In genomic region chr13:46605089-46605488, GRCh38 we compare ENCODE assay signal across 13 cellular contexts. TPM values are rescaled to one million over a fixed set of nuclear protein-coding genes. Genes with fewer than 3 reads are reported as not detected.
DNase-seq lines count a peak whose midpoint lies in the region; ATAC-seq and TF ChIP-seq lines count a peak whose summit lies in the region.
"Had no signal": no experiment of that assay in that cellular context is flagged by ENCODE, and none has a peak within 500 bp of the region (broad histone marks: within the 10 kb centered on the region; RNA-seq: fewer than 3 reads in every experiment).

No MANE protein-coding gene starts in this region.

- no peak for TF ChIP-seq POLR2A in prostate gland (IDR thresholded peaks at IDR 0.05)

- no peak overlapping the region for H3K4me3 Mint-ChIP-seq in activated CD4-positive, alpha-beta T cell treated with anti-CD3 and anti-CD28 coated beads, Interleukin-2, amount 10 ng/mL, durations not matched to agents 24 days and 14 days
- H3K4me3 Mint-ChIP-seq: activated CD8-positive, alpha-beta T cell treated with anti-CD3 and anti-CD28 coated beads, Interleukin-2, amount 10 ng/mL, durations not matched to agents 7 days and 5 days; natural killer cell; stimulated activated memory B cell treated with anti-CD40 and anti-IgM and Interleukin-4, amounts not matched to agents 10 μg/mL and 1 μg/mL and 100 μg/mL, for 72 hours had no signal

- BruUV-seq in A673 (replicated peaks; lab: Mats Ljungman, UMichigan) = no TSS peak

- H3K27me3 ChIP-seq in right cardiac atrium (ENCODE audit: control insufficient read depth, insufficient read depth) = no peaks in the 10 kb centered on the region
- H3K27me3 ChIP-seq in prostate gland (replicated peaks; ENCODE audit: insufficient read depth) = no peaks in the 10 kb centered on the region
- no peaks in the 10 kb centered on the region for H3K27me3 ChIP-seq in A673 (replicated peaks; ENCODE audit: insufficient read depth, low read depth, low read length, poor library complexity)

- H3K4me3 ChIP-seq in right cardiac atrium (ENCODE audit: low read length) (no peak overlapping the region), prostate gland (no peak overlapping the region), A673 (ENCODE audit: low read depth, low read length, poor library complexity, severe bottlenecking) (no peak overlapping the region)

- H3K9me3 ChIP-seq in right cardiac atrium (ENCODE audit: control insufficient read depth, low read length) = no peaks in the 10 kb centered on the region
- no peaks in the 10 kb centered on the region for H3K9me3 ChIP-seq in prostate gland
- H3K9me3 ChIP-seq in A673 (ENCODE audit: low read depth, low read length, poor library complexity, severe bottlenecking) = no peaks in the 10 kb centered on the region

- 37% methylated on average over 4 of the region's 4 CpGs for WGBS in right cardiac atrium
- WGBS in prostate gland = 14% methylated on average over 4 of the region's 4 CpGs

- POLR2A ChIA-PET in A673 (lab: Charles Lee; ENCODE audit: low non-redundant PET) = no interaction called here

- no peak overlapping the region for H3K27ac Mint-ChIP-seq in activated CD4-positive, alpha-beta T cell treated with anti-CD3 and anti-CD28 coated beads, Interleukin-2, amount 10 ng/mL, durations not matched to agents 24 days and 14 days
- H3K27ac Mint-ChIP-seq: activated CD8-positive, alpha-beta T cell treated with anti-CD3 and anti-CD28 coated beads, Interleukin-2, amount 10 ng/mL, durations not matched to agents 7 days and 5 days had no signal

- no peaks in the 10 kb centered on the region for H3K9me3 Mint-ChIP-seq in activated CD4-positive, alpha-beta T cell treated with anti-CD3 and anti-CD28 coated beads, Interleukin-2, amount 10 ng/mL, durations not matched to agents 24 days and 14 days
- H3K9me3 Mint-ChIP-seq: natural killer cell; stimulated activated memory B cell treated with anti-CD40 and anti-IgM and Interleukin-4, amounts not matched to agents 10 μg/mL and 1 μg/mL and 100 μg/mL, for 72 hours had no signal

- intact Hi-C loops in Right ventricle myocardium superior (cut with DNase I) = no loop called here
- intact Hi-C loops in Right ventricle myocardium inferior (cut with DNase I) = loop anchor here (5.0 kb wide), 1 partner anchor 53 kb away; the partner anchor contains the start of gene LRCH1
- intact Hi-C loops in right cardiac atrium (cut with DNase I) = no loop called here
- intact Hi-C loops in prostate gland (cut with DNase I) = no loop called here
- intact Hi-C loops in activated CD4-positive, alpha-beta T cell treated with anti-CD3 and anti-CD28 coated beads, Interleukin-2, amount 10 ng/mL, durations not matched to agents 24 days and 14 days (cut with micrococcal nuclease) = no loop called here
- intact Hi-C loops in A673 (cut with micrococcal nuclease; ENCODE audit: unreplicated experiment) = no loop called here

- no peaks in the 10 kb centered on the region for H3K27me3 Mint-ChIP-seq in activated CD4-positive, alpha-beta T cell treated with anti-CD3 and anti-CD28 coated beads, Interleukin-2, amount 10 ng/mL, durations not matched to agents 24 days and 14 days
- H3K27me3 Mint-ChIP-seq: stimulated activated memory B cell treated with anti-CD40 and anti-IgM and Interleukin-4, amounts not matched to agents 10 μg/mL and 1 μg/mL and 100 μg/mL, for 72 hours had no signal

- no peak for DNase-seq in Right ventricle myocardium superior
- no peak for DNase-seq in Right ventricle myocardium inferior (ENCODE audit: missing footprints)
- DNase-seq in right cardiac atrium = peak in 1 of 3 donors; percentile 23
- DNase-seq in prostate gland (ENCODE audit: low spot score) = peak; percentile 83
- DNase-seq in activated CD4-positive, alpha-beta T cell treated with anti-CD3 and anti-CD28 coated beads, Interleukin-2, amount 10 ng/mL, durations not matched to agents 24 days and 14 days = no peak
- DNase-seq in substantia nigra (lab: John Stamatoyannopoulos, UW) = no peak
- no peak for DNase-seq in A673 (ENCODE audit: low spot score)
- DNase-seq: activated CD8-positive, alpha-beta T cell treated with anti-CD3 and anti-CD28 coated beads, Interleukin-2, amount 10 ng/mL, durations not matched to agents 7 days and 5 days; natural killer cell; NCI-H1694; NCI-H510A had no signal

- CTCF ChIA-PET in A673 (lab: Charles Lee) = no interaction called here

- no peak for TF ChIP-seq CTCF in prostate gland (IDR thresholded peaks at IDR 0.05)
- no peak for TF ChIP-seq CTCF in A673 (conservative IDR thresholded peaks at IDR 0.05; ENCODE audit: low read depth, low read length)

- peaks cover 56% of the 10 kb centered on the region for H3K4me1 Mint-ChIP-seq in activated CD4-positive, alpha-beta T cell treated with anti-CD3 and anti-CD28 coated beads, Interleukin-2, amount 10 ng/mL, durations not matched to agents 24 days and 14 days

- peak; percentile 47 for ATAC-seq in Right ventricle myocardium superior (ENCODE audit: poor library complexity)
- no peak for ATAC-seq in Right ventricle myocardium inferior
- peak; percentile 51 to 82 for ATAC-seq in right cardiac atrium
- ATAC-seq in HG03095 (IDR thresholded peaks at IDR 0.05; ENCODE audit: unreplicated experiment) = no peak
- ATAC-seq: activated CD8-positive, alpha-beta T cell treated with anti-CD3 and anti-CD28 coated beads, Interleukin-2, amount 10 ng/mL, durations not matched to agents 7 days and 5 days; natural killer cell; stimulated activated memory B cell treated with anti-CD40 and anti-IgM and Interleukin-4, amounts not matched to agents 10 μg/mL and 1 μg/mL and 100 μg/mL, for 72 hours had no signal

- H3K36me3 ChIP-seq in prostate gland = no peaks in the 10 kb centered on the region
- no peaks in the 10 kb centered on the region for H3K36me3 ChIP-seq in A673 (ENCODE audit: insufficient read depth, low read length, poor library complexity, severe bottlenecking)

- H3K36me3 Mint-ChIP-seq in activated CD4-positive, alpha-beta T cell treated with anti-CD3 and anti-CD28 coated beads, Interleukin-2, amount 10 ng/mL, durations not matched to agents 24 days and 14 days (ENCODE audit: low read depth) = peaks cover 3% of the 10 kb centered on the region
- H3K36me3 Mint-ChIP-seq: natural killer cell; stimulated activated memory B cell treated with anti-CD40 and anti-IgM and Interleukin-4, amounts not matched to agents 10 μg/mL and 1 μg/mL and 100 μg/mL, for 72 hours had no signal

- H3K27ac ChIP-seq in right cardiac atrium (ENCODE audit: low read length) (no peak overlapping the region), prostate gland (peak overlapping the region; percentile 16 to 75), substantia nigra (ENCODE audit: low read depth, low read length, poor library complexity, severe bottlenecking) (no peak overlapping the region), A673 (ENCODE audit: low read depth, low read length, poor library complexity, severe bottlenecking) (no peak overlapping the region)

- H3K4me1 ChIP-seq in right cardiac atrium (ENCODE audit: control insufficient read depth, insufficient read depth, low read length) (peaks cover 20% of the 10 kb centered on the region), prostate gland (replicated peaks) (peaks cover 5% of the 10 kb centered on the region), A673 (ENCODE audit: insufficient read depth, low read length, poor library complexity, severe bottlenecking) (peaks cover 60% of the 10 kb centered on the region)

RNA-seq across cellular contexts. Expression of gene LRCH1, which starts 52.1 kb away (rescaled TPM):
- total RNA-seq in Right ventricle myocardium superior (11.0 TPM), Right ventricle myocardium inferior (11.9 TPM), right cardiac atrium (10 to 100 TPM; 10.1 to 11.4 (median 10.7) TPM), prostate gland (10 to 100 TPM; 14.8 to 17.2 TPM), A673 (2021) (25.3 and 26.9 TPM in 2 replicates)
- polyA plus RNA-seq in right cardiac atrium = 4.8 TPM
- 17.6 and 18.3 TPM in 2 replicates for total RNA-seq in activated CD4-positive, alpha-beta T cell treated with anti-CD3 and anti-CD28 coated beads, Interleukin-2, amount 10 ng/mL, durations not matched to agents 24 days and 14 days

Comparison
In these comparisons a context has a peak if more than half of its experiments do, and no peak if none do; other contexts are left out.
1. ATAC-seq: peak in Right ventricle myocardium superior (single experiment) and right cardiac atrium (2 of 2); none in Right ventricle myocardium inferior (single experiment) and HG03095 (single experiment).
2. H3K27ac ChIP-seq: peak in prostate gland (2 of 2); none in right cardiac atrium (single experiment), substantia nigra (single experiment) and A673 (single experiment).